Comparison of ENCODE assay signal across 13 cellular contexts in genomic region chr1:182764029-182764768, GRCh38.
"Had no signal": no experiment of that assay in that cellular context is flagged by ENCODE, and none has a peak within 500 bp of the region (broad histone marks: within the 10 kb centered on the region; RNA-seq: fewer than 3 reads in every experiment).

No MANE protein-coding gene starts in this region.

- DNase-seq: activated CD4-positive, alpha-beta memory T cell treated with anti-CD3 and anti-CD28 coated beads, Interleukin-2, amount 10 ng/mL, durations not matched to agents 7 days and 5 days; activated effector memory CD4-positive, alpha-beta T cell treated with Interleukin-2 at 50 U/mL for 16 hours; activated naive CD4-positive, alpha-beta T cell treated with anti-CD3 and anti-CD28 coated beads, Interleukin-2, amount 50 U/mL, for 16 hours; activated T-cell treated with anti-CD3 and anti-CD28 coated beads, Interleukin-2, amount 50 U/mL, for 24 hours; erythroblast; left colon; midbrain; right lobe of liver; stimulated activated naive CD8-positive, alpha-beta T cell treated with anti-CD3 and anti-CD28 coated beads, Interleukin-15, amount 100 ng/mL, for 72 hours; WERI-Rb-1 had no signal

- H3K9me3 ChIP-seq: right lobe of liver had no signal

- H3K4me1 ChIP-seq: right lobe of liver had no signal

- H3K4me2 ChIP-seq: neural progenitor cell had no signal

- ATAC-seq: left colon; right lobe of liver; stimulated activated naive CD8-positive, alpha-beta T cell treated with anti-CD3 and anti-CD28 coated beads, Interleukin-15, amount 100 ng/mL, for 72 hours had no signal

- H3K4me3 ChIP-seq: cardiac muscle cell, lung, neural progenitor cell, right lobe of liver had no signal

- H3K9ac ChIP-seq: neural progenitor cell had no signal

- H3K27me3 ChIP-seq: cardiac muscle cell, neural progenitor cell, right lobe of liver had no signal

- H3K36me3 ChIP-seq: cardiac muscle cell, neural progenitor cell, right lobe of liver, WERI-Rb-1 had no signal

- H3K27ac ChIP-seq: cardiac muscle cell, neural progenitor cell, right lobe of liver, WERI-Rb-1 had no signal

- H2AFZ ChIP-seq: neural progenitor cell had no signal
